ENCODE assay signal across 8 cellular contexts in genomic region chr1:110235839-110236682, GRCh38. TPM values are rescaled to one million over a fixed set of nuclear protein-coding genes. Genes with fewer than 3 reads are reported as not detected.
DNase-seq lines count a peak whose midpoint lies in the region; ATAC-seq lines count a peak whose summit lies in the region.

No MANE protein-coding gene starts in this region.

- no peak overlapping the region for H3K4me3 Mint-ChIP-seq in activated naive CD4-positive, alpha-beta T cell treated with anti-CD3 and anti-CD28 coated beads for 36 hours
- H3K4me3 Mint-ChIP-seq in activated naive CD4-positive, alpha-beta T cell treated with anti-CD3 and anti-CD28 coated beads, Interleukin-2, amount 10 ng/mL, durations not matched to agents 7 days and 5 days = no peak overlapping the region

- ATAC-seq in HG03460 (IDR thresholded peaks at IDR 0.05; ENCODE audit: unreplicated experiment) = no peak

- H3K36me3 Mint-ChIP-seq in activated naive CD4-positive, alpha-beta T cell treated with anti-CD3 and anti-CD28 coated beads for 36 hours (ENCODE audit: low read depth) = peaks cover 6% of the 10 kb centered on the region
- H3K36me3 Mint-ChIP-seq in activated naive CD4-positive, alpha-beta T cell treated with anti-CD3 and anti-CD28 coated beads, Interleukin-2, amount 10 ng/mL, durations not matched to agents 7 days and 5 days = no peaks in the 10 kb centered on the region

- H3K27me3 Mint-ChIP-seq in activated naive CD4-positive, alpha-beta T cell treated with anti-CD3 and anti-CD28 coated beads for 36 hours (ENCODE audit: low read depth) = no peaks in the 10 kb centered on the region
- no peaks in the 10 kb centered on the region for H3K27me3 Mint-ChIP-seq in activated naive CD4-positive, alpha-beta T cell treated with anti-CD3 and anti-CD28 coated beads, Interleukin-2, amount 10 ng/mL, durations not matched to agents 7 days and 5 days

- intact Hi-C loops in activated naive CD4-positive, alpha-beta T cell treated with anti-CD3 and anti-CD28 coated beads for 36 hours (cut with micrococcal nuclease) = loop anchor here (1.0 to 5.0 kb wide), 6 partner anchors 26 to 645 kb away; partner anchors contain the start of genes KCNC4 and RBM15

- peak overlapping the region; percentile 93 for H3K27ac ChIP-seq in epithelial cell of prostate

- DNase-seq in activated naive CD4-positive, alpha-beta T cell treated with anti-CD3 and anti-CD28 coated beads for 36 hours = peak; percentile 84
- DNase-seq in activated naive CD4-positive, alpha-beta T cell treated with anti-CD3 and anti-CD28 coated beads, Interleukin-2, amount 10 ng/mL, durations not matched to agents 7 days and 5 days = no peak
- DNase-seq in RKO (ENCODE audit: low spot score) = peak; percentile 74
- DNase-seq in epithelial cell of prostate (ENCODE audit: low read depth, low spot score) = peak; percentile 97
- DNase-seq in stimulated activated CD4-positive, alpha-beta T cell treated with anti-CD3 and anti-CD28 coated beads, Interleukin-4, amount 100 ng/mL, for 48 hours (ENCODE audit: low read depth in 2 of 2) = peak; percentile 53 to 59
- DNase-seq in HuH-7 (ENCODE audit: low spot score) = no peak
- DNase-seq in NCI-H446 treated with DMSO at 0.1 percent for 48 hours (lab: John Stamatoyannopoulos, UW) = no peak

- peak overlapping the region; percentile 89 for H3K27ac Mint-ChIP-seq in activated naive CD4-positive, alpha-beta T cell treated with anti-CD3 and anti-CD28 coated beads for 36 hours
- H3K27ac Mint-ChIP-seq in activated naive CD4-positive, alpha-beta T cell treated with anti-CD3 and anti-CD28 coated beads, Interleukin-2, amount 10 ng/mL, durations not matched to agents 7 days and 5 days = no peak overlapping the region

- CTCF ChIA-PET in activated naive CD4-positive, alpha-beta T cell treated with anti-CD3 and anti-CD28 coated beads for 36 hours (lab: Charles Lee) = interaction anchor here (0.9 to 4.2 kb wide), 5 partner anchors 8 to 103 kb away, joined by 3 to 24 read pairs (median 4); no protein-coding TSS in a partner anchor
- CTCF ChIA-PET in activated naive CD4-positive, alpha-beta T cell treated with anti-CD3 and anti-CD28 coated beads, Interleukin-2, amount 10 ng/mL, durations not matched to agents 7 days and 5 days (lab: Charles Lee) = interaction anchor here (1.2 to 1.4 kb wide), 2 partner anchors 29 to 260 kb away, joined by 4 read pairs; no protein-coding TSS in a partner anchor

- H3K9me3 Mint-ChIP-seq in activated naive CD4-positive, alpha-beta T cell treated with anti-CD3 and anti-CD28 coated beads for 36 hours = no peaks in the 10 kb centered on the region
- no peaks in the 10 kb centered on the region for H3K9me3 Mint-ChIP-seq in activated naive CD4-positive, alpha-beta T cell treated with anti-CD3 and anti-CD28 coated beads, Interleukin-2, amount 10 ng/mL, durations not matched to agents 7 days and 5 days

- peaks cover 55% of the 10 kb centered on the region for H3K4me1 Mint-ChIP-seq in activated naive CD4-positive, alpha-beta T cell treated with anti-CD3 and anti-CD28 coated beads for 36 hours (ENCODE audit: low read depth)
- no peaks in the 10 kb centered on the region for H3K4me1 Mint-ChIP-seq in activated naive CD4-positive, alpha-beta T cell treated with anti-CD3 and anti-CD28 coated beads, Interleukin-2, amount 10 ng/mL, durations not matched to agents 7 days and 5 days

RNA-seq across cellular contexts. Expression of gene KCNC4, which starts 25.9 kb away (rescaled TPM):
- total RNA-seq in activated naive CD4-positive, alpha-beta T cell treated with anti-CD3 and anti-CD28 coated beads for 36 hours = 1 to 10 TPM; 9.7 TPM

Comparison
In these comparisons a context has a peak if more than half of its experiments do, and no peak if none do; other contexts are left out.
1. DNase-seq: peak in activated naive CD4-positive, alpha-beta T cell treated with anti-CD3 and anti-CD28 coated beads for 36 hours (single experiment), RKO (single experiment), epithelial cell of prostate (single experiment) and stimulated activated CD4-positive, alpha-beta T cell treated with anti-CD3 and anti-CD28 coated beads, Interleukin-4, amount 100 ng/mL, for 48 hours (2 of 2); none in activated naive CD4-positive, alpha-beta T cell treated with anti-CD3 and anti-CD28 coated beads, Interleukin-2, amount 10 ng/mL, durations not matched to agents 7 days and 5 days (single experiment), HuH-7 (single experiment) and NCI-H446 treated with DMSO at 0.1 percent for 48 hours (single experiment).